ENCODE assay signal across 8 cellular contexts in the genomic region with DNA sequence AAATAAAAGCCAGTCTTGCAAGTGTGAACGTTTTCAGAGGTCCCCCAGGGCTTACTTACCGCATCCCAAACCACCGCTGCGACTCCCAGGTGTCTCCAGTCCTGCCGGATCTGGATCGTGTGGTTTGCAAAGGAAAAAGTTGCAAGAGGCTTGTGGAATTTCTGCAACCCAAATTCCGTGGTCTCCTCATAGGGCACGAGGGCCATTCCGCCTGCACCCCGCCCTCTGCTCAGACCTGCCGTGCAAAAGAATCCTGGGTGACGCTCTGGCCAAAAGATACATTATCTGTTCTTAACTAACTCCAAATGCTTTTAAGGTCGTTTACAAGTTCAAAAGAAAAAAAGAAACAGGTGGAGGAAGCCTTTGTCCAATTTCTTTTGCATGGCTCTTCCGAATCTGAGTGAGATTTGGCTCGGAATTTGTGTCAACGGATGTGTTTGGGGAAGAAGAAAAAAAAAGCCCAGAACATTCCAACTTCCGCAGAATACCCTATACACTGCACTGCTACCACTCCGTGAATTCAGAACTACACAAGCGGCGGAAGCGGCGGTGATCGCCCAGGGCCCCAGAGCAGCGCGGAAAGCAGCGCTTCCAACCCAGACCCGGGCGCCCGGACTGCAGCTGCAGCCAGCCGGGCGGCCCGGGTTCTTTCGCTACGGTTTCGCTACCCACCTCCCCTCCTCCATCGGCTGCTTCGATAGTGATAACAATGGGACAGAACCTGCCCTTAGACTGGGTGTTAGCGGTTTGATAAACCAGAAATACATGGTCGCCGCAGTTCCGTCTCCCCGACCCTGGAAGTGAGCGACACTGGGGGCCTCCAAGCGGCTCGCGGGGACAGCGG. TPM values are rescaled to one million over a fixed set of nuclear protein-coding genes. Genes with fewer than 3 reads are reported as not detected.
DNase-seq lines count a peak whose midpoint lies in the region; ATAC-seq and TF ChIP-seq lines count a peak whose summit lies in the region.

No MANE protein-coding gene starts in this region.

- TSS peak; percentile 58 for BruUV-seq in Calu3 (replicated peaks; lab: Mats Ljungman, UMichigan)

- intact Hi-C loops in Calu3 (cut with micrococcal nuclease; ENCODE audit: unreplicated experiment) = loop anchor here (2.0 kb wide), 2 partner anchors 58 to 86 kb away; a partner anchor contains a TSS
- intact Hi-C loops in natural killer cell (cut with micrococcal nuclease) = loop anchor here (1.0 to 5.0 kb wide), 5 partner anchors 87 to 857 kb away; a partner anchor contains a TSS

- peak; percentile 61 for DNase-seq in Calu3
- DNase-seq in HK-2 (ENCODE audit: unreplicated experiment) = peak; percentile 75
- peak; percentile 72 for DNase-seq in RKO (ENCODE audit: low spot score)
- DNase-seq in activated effector memory CD4-positive, alpha-beta T cell treated with Interleukin-2 at 50 U/mL for 16 hours = peak; percentile 53
- DNase-seq in fibroblast of pulmonary artery (ENCODE audit: low read depth) = peak; percentile 73
- DNase-seq in natural killer cell = peak; percentile 59

- ATAC-seq in GM19467 (IDR thresholded peaks at IDR 0.05; ENCODE audit: unreplicated experiment) (peak; percentile 36), natural killer cell (peak; percentile 22 to 51 (median 23))

- TF ChIP-seq CTCF in Calu3 (IDR thresholded peaks at IDR 0.05; ENCODE audit: unreplicated experiment) (no peak), fibroblast of pulmonary artery (IDR thresholded peaks at IDR 0.05; ENCODE audit: low read length, missing control alignments) (no peak), natural killer cell (IDR thresholded peaks at IDR 0.05) (no peak)

- H3K27ac Mint-ChIP-seq in Calu3 (ENCODE audit: unreplicated experiment) (peak overlapping the region; percentile 58), natural killer cell (peak overlapping the region; percentile 88 to 89)
- H3K27ac Mint-ChIP-seq in stimulated activated naive CD8-positive, alpha-beta T cell treated with anti-CD3 and anti-CD28 coated beads, Interleukin-15, Interleukin-2, amounts not matched to agents 100 ng/mL and 50 ng/mL, for 24 hours = peak overlapping the region; percentile 87

- H3K4me1 Mint-ChIP-seq in Calu3 (ENCODE audit: low read depth, unreplicated experiment) = peaks cover 16% of the 10 kb centered on the region
- H3K4me1 Mint-ChIP-seq in natural killer cell = peaks cover 24 to 36% of the 10 kb centered on the region in 2 donors
- peaks cover 62% of the 10 kb centered on the region for H3K4me1 Mint-ChIP-seq in stimulated activated naive CD8-positive, alpha-beta T cell treated with anti-CD3 and anti-CD28 coated beads, Interleukin-15, Interleukin-2, amounts not matched to agents 100 ng/mL and 50 ng/mL, for 24 hours (ENCODE audit: low read depth)

- H3K36me3 Mint-ChIP-seq in Calu3 (ENCODE audit: insufficient read depth, unreplicated experiment) (peaks cover 54% of the 10 kb centered on the region), natural killer cell (no peaks in the 10 kb centered on the region)
- peaks cover 48% of the 10 kb centered on the region for H3K36me3 Mint-ChIP-seq in stimulated activated naive CD8-positive, alpha-beta T cell treated with anti-CD3 and anti-CD28 coated beads, Interleukin-15, Interleukin-2, amounts not matched to agents 100 ng/mL and 50 ng/mL, for 24 hours (ENCODE audit: low read depth)

- H3K27me3 Mint-ChIP-seq in Calu3 (ENCODE audit: unreplicated experiment) = no peaks in the 10 kb centered on the region
- H3K27me3 Mint-ChIP-seq in natural killer cell (ENCODE audit: low read depth in 2 of 2) = no peaks in the 10 kb centered on the region
- no peaks in the 10 kb centered on the region for H3K27me3 Mint-ChIP-seq in stimulated activated naive CD8-positive, alpha-beta T cell treated with anti-CD3 and anti-CD28 coated beads, Interleukin-15, Interleukin-2, amounts not matched to agents 100 ng/mL and 50 ng/mL, for 24 hours

- H3K4me3 ChIP-seq in fibroblast of pulmonary artery (replicated peaks; ENCODE audit: low read depth, low read length) = peak overlapping the region; percentile 86

- H3K4me3 Mint-ChIP-seq in Calu3 (ENCODE audit: low read depth, unreplicated experiment) (peak overlapping the region; percentile 86), natural killer cell (peak overlapping the region; percentile 94)
- peak overlapping the region; percentile 94 for H3K4me3 Mint-ChIP-seq in stimulated activated naive CD8-positive, alpha-beta T cell treated with anti-CD3 and anti-CD28 coated beads, Interleukin-15, Interleukin-2, amounts not matched to agents 100 ng/mL and 50 ng/mL, for 24 hours

- H3K9me3 Mint-ChIP-seq in Calu3 (ENCODE audit: low read depth, unreplicated experiment) = no peaks in the 10 kb centered on the region
- H3K9me3 Mint-ChIP-seq in natural killer cell = no peaks in the 10 kb centered on the region
- H3K9me3 Mint-ChIP-seq in stimulated activated naive CD8-positive, alpha-beta T cell treated with anti-CD3 and anti-CD28 coated beads, Interleukin-15, Interleukin-2, amounts not matched to agents 100 ng/mL and 50 ng/mL, for 24 hours = no peaks in the 10 kb centered on the region

- CTCF ChIA-PET in Calu3 (lab: Charles Lee) = interaction anchor here (0.9 to 3.2 kb wide), 10 partner anchors 9 to 448 kb away, joined by 3 to 19 read pairs (median 6); a partner anchor contains a TSS

RNA-seq across cellular contexts. Expression of a gene that starts 0.8 kb away (rescaled TPM):
- total RNA-seq in Calu3 (2022) (27.6 TPM in 2 replicates), natural killer cell (10 to 100 TPM; 10.1 to 11.5 (median 11.0) TPM)

Comparison
In these comparisons a context has a peak if more than half of its experiments do, and no peak if none do; other contexts are left out.
1. Peak in every context shown above with its lines: DNase-seq, ATAC-seq and H3K4me3 ChIP-seq.